ENCODE assay signal across 29 cellular contexts in the genomic region with DNA sequence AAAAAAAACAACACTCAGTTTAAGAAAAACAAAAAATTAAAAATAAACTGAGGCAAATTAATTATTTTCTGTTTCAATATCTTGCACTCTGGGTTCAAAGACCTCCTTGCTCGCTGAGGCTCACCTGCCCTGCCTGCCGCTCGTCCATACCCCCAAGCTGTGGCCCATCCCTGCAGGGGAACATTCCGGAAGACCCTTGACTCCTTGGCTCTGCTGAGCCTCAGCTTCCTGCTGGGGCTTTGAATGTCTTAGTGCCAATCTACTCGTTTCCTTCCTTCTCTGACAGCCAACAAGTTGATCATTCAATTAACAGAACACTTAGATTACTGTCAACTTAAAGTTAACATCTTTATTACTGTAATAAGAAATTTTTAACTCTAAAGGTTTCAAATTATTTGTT. TPM values are rescaled to one million over a fixed set of nuclear protein-coding genes. Genes with fewer than 3 reads are reported as not detected.
"Had no signal": no experiment of that assay in that cellular context is flagged by ENCODE, and none has a peak within 500 bp of the region (broad histone marks: within the 10 kb centered on the region; RNA-seq: fewer than 3 reads in every experiment).

No MANE protein-coding gene starts in this region.

- H3K27me3 ChIP-seq: heart right ventricle, pancreas, tibial artery had no signal

- H3K4me3 Mint-ChIP-seq: activated B cell treated with CpG ODN at 0.5 μM for 24 hours; activated CD4-positive, alpha-beta memory T cell treated with anti-CD3 and anti-CD28 coated beads for 36 hours; activated naive CD4-positive, alpha-beta T cell treated with anti-CD3 and anti-CD28 coated beads for 36 hours; activated naive CD8-positive, alpha-beta T cell treated with anti-CD3 and anti-CD28 coated beads, Interleukin-2, amount 10 ng/mL, durations not matched to agents 7 days and 5 days; activated T-cell treated with anti-CD3 and anti-CD28 coated beads, Interleukin-2, amount 50 U/mL, for 72 hours; natural killer cell treated with Interleukin-12 subunit alpha and Interleukin-12 subunit beta and Interleukin-15 and Interleukin-18, amount 100 ng/mL, for 72 hours; stimulated activated naive CD8-positive, alpha-beta T cell treated with anti-CD3 and anti-CD28 coated beads, Interleukin-15, Interleukin-2, amounts not matched to agents 100 ng/mL and 50 ng/mL, for 24 hours had no signal

- H3K4me3 ChIP-seq: colonic mucosa, heart right ventricle, pancreas, tibial artery had no signal

- H3K9me3 ChIP-seq: colonic mucosa, heart right ventricle, pancreas, tibial artery had no signal

- H3K36me3 ChIP-seq: colonic mucosa, heart right ventricle, pancreas, tibial artery had no signal

- H3K9me3 Mint-ChIP-seq: activated B cell treated with CpG ODN at 0.5 μM for 24 hours; activated CD4-positive, alpha-beta memory T cell treated with anti-CD3 and anti-CD28 coated beads for 36 hours; activated naive CD4-positive, alpha-beta T cell treated with anti-CD3 and anti-CD28 coated beads for 36 hours; activated naive CD8-positive, alpha-beta T cell treated with anti-CD3 and anti-CD28 coated beads, Interleukin-2, amount 10 ng/mL, durations not matched to agents 7 days and 5 days; activated T-cell treated with anti-CD3 and anti-CD28 coated beads, Interleukin-2, amount 50 U/mL, for 72 hours; natural killer cell treated with Interleukin-12 subunit alpha and Interleukin-12 subunit beta and Interleukin-15 and Interleukin-18, amount 100 ng/mL, for 72 hours; stimulated activated naive CD8-positive, alpha-beta T cell treated with anti-CD3 and anti-CD28 coated beads, Interleukin-15, Interleukin-2, amounts not matched to agents 100 ng/mL and 50 ng/mL, for 24 hours had no signal

- H3K27ac ChIP-seq: colonic mucosa, pancreas, tibial artery had no signal

- FAIRE-seq: bronchial epithelial cell, pancreas had no signal

- H3K27ac Mint-ChIP-seq: activated B cell treated with CpG ODN at 0.5 μM for 24 hours; activated CD4-positive, alpha-beta memory T cell treated with anti-CD3 and anti-CD28 coated beads for 36 hours; activated naive CD4-positive, alpha-beta T cell treated with anti-CD3 and anti-CD28 coated beads for 36 hours; activated naive CD8-positive, alpha-beta T cell treated with anti-CD3 and anti-CD28 coated beads, Interleukin-2, amount 10 ng/mL, durations not matched to agents 7 days and 5 days; activated T-cell treated with anti-CD3 and anti-CD28 coated beads, Interleukin-2, amount 50 U/mL, for 72 hours; natural killer cell treated with Interleukin-12 subunit alpha and Interleukin-12 subunit beta and Interleukin-15 and Interleukin-18, amount 100 ng/mL, for 72 hours; stimulated activated naive CD8-positive, alpha-beta T cell treated with anti-CD3 and anti-CD28 coated beads, Interleukin-15, Interleukin-2, amounts not matched to agents 100 ng/mL and 50 ng/mL, for 24 hours had no signal

- H3K36me3 Mint-ChIP-seq: activated CD4-positive, alpha-beta memory T cell treated with anti-CD3 and anti-CD28 coated beads for 36 hours; activated naive CD8-positive, alpha-beta T cell treated with anti-CD3 and anti-CD28 coated beads, Interleukin-2, amount 10 ng/mL, durations not matched to agents 7 days and 5 days; natural killer cell treated with Interleukin-12 subunit alpha and Interleukin-12 subunit beta and Interleukin-15 and Interleukin-18, amount 100 ng/mL, for 72 hours had no signal

- ATAC-seq: activated T-cell treated with anti-CD3 and anti-CD28 coated beads, Interleukin-2, amount 50 U/mL, for 72 hours; heart right ventricle; left lobe of liver; natural killer cell treated with Interleukin-12 subunit alpha and Interleukin-12 subunit beta and Interleukin-15 and Interleukin-18, amount 100 ng/mL, for 72 hours; pancreas; right cardiac atrium had no signal

- DNase-seq: activated B cell treated with CpG ODN at 0.5 μM for 24 hours; activated CD4-positive, alpha-beta memory T cell treated with anti-CD3 and anti-CD28 coated beads for 36 hours; activated CD4-positive, alpha-beta T cell treated with anti-CD3 and anti-CD28 coated beads for 48 hours; activated effector memory CD4-positive, alpha-beta T cell treated with Interleukin-2 at 50 U/mL for 16 hours; activated naive CD4-positive, alpha-beta T cell treated with anti-CD3 and anti-CD28 coated beads for 36 hours; activated naive CD8-positive, alpha-beta T cell treated with anti-CD3 and anti-CD28 coated beads, Interleukin-2, amount 10 ng/mL, durations not matched to agents 7 days and 5 days; activated T-cell treated with anti-CD3 and anti-CD28 coated beads, Interleukin-2, amount 50 U/mL, for 72 hours; amniotic stem cell; colonic mucosa; erythroblast; foreskin fibroblast; heart right ventricle; midbrain; pancreas; right cardiac atrium; stimulated activated CD4-positive, alpha-beta T cell treated with anti-CD3 and anti-CD28 coated beads, Interleukin-12 subunit alpha, Interleukin-12 subunit beta, amount 100 ng/mL, for 4 hours; stimulated activated CD4-positive, alpha-beta T cell treated with anti-CD3 and anti-CD28 coated beads, Interleukin-4, amount 100 ng/mL, for 4 hours had no signal

RNA-seq across cellular contexts. Expression of a gene that starts 24.3 kb away (rescaled TPM):
- total RNA-seq: activated B cell treated with CpG ODN at 0.5 μM for 24 hours; activated CD4-positive, alpha-beta memory T cell treated with anti-CD3 and anti-CD28 coated beads for 36 hours; activated naive CD4-positive, alpha-beta T cell treated with anti-CD3 and anti-CD28 coated beads for 36 hours; activated naive CD8-positive, alpha-beta T cell treated with anti-CD3 and anti-CD28 coated beads, Interleukin-2, amount 10 ng/mL, durations not matched to agents 7 days and 5 days; activated T-cell treated with anti-CD3 and anti-CD28 coated beads, Interleukin-2, amount 50 U/mL, for 72 hours; bronchial epithelial cell; fibroblast of lung; heart right ventricle; kidney epithelial cell; lung microvascular endothelial cell; natural killer cell treated with Interleukin-12 subunit alpha and Interleukin-12 subunit beta and Interleukin-15 and Interleukin-18, amount 100 ng/mL, for 72 hours; pulmonary artery endothelial cell; right cardiac atrium; skeletal muscle tissue; T-helper 2 cell treated with Interferon-gamma antibody and Interleukin-4, amounts not matched to agents 100 ng/mL and 5 ng/mL, for 36 hours; urinary bladder had no signal
- polyA plus RNA-seq: fibroblast of lung, heart right ventricle, right cardiac atrium had no signal
